Comparison of ENCODE assay signal across 12 cellular contexts in the genomic region with DNA sequence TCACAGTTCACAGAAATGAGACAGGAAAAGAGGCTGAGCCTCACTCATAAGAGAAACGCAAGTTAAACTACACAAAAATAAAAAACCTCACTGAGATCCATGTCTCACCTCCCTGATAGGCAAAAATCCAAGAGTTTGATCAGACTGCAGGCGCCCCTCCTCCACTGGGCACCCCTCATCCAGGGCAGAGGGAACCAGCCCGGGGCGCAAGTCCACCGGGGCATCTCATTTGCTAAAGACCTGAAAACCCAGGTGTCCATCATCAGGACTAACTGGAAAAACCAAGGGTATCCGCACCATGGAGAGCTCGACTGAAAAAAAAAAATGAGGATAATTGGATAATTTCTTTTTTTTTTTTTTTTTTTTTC. TPM values are rescaled to one million over a fixed set of nuclear protein-coding genes. Genes with fewer than 3 reads are reported as not detected.
DNase-seq lines count a peak whose midpoint lies in the region; ATAC-seq, FAIRE-seq and TF ChIP-seq lines count a peak whose summit lies in the region.
"Had no signal": no experiment of that assay in that cellular context is flagged by ENCODE, and none has a peak within 500 bp of the region (broad histone marks: within the 10 kb centered on the region; RNA-seq: fewer than 3 reads in every experiment).

No MANE protein-coding gene starts in this region.

- H3K4ac ChIP-seq in neuronal stem cell (ENCODE audit: low read length): no peak overlapping the region

- FAIRE-seq in GM12891 (lab: Jason Lieb, UNC): no peak
- FAIRE-seq: TTC549 had no signal

- H2BK120ac ChIP-seq in neuronal stem cell (ENCODE audit: low read depth, low read length): no peak overlapping the region

- H3K9ac ChIP-seq in NT2/D1 (ENCODE audit: insufficient read length, low read depth): peak overlapping the region; percentile 70
- no peak overlapping the region for H3K9ac ChIP-seq in neuronal stem cell (ENCODE audit: low read depth, low read length, poor library complexity)

- H3K4me1 Mint-ChIP-seq in CD8-positive, alpha-beta memory T cell: peaks cover 5 to 10% (median 7%) of the 10 kb centered on the region in 3 donors

- H2BK12ac ChIP-seq in neuronal stem cell (ENCODE audit: low read length): no peak overlapping the region

- no peak overlapping the region for H2BK15ac ChIP-seq in neuronal stem cell (ENCODE audit: low read length)

- peaks cover 10% of the 10 kb centered on the region for H3K27me3 ChIP-seq in CD8-positive, alpha-beta memory T cell (ENCODE audit: insufficient read depth, low read length, poor library complexity, severe bottlenecking)
- peaks cover 29% of the 10 kb centered on the region for H3K27me3 ChIP-seq in NT2/D1 (ENCODE audit: insufficient read depth, insufficient read length)
- peaks cover 0 to 33% (median 0%) of the 10 kb centered on the region in 45 donors for H3K27me3 ChIP-seq in dorsolateral prefrontal cortex
- peaks cover 7 to 69% (median 31%) of the 10 kb centered on the region in 3 experiments for H3K27me3 ChIP-seq in neuronal stem cell (ENCODE audit: control insufficient read depth in 3 of 3, insufficient read depth in 3 of 3, low read depth in 1 of 3, low read length in 3 of 3)

- H3K9me3 ChIP-seq in CD8-positive, alpha-beta memory T cell (ENCODE audit: low read length): no peaks in the 10 kb centered on the region
- no peaks in the 10 kb centered on the region for H3K9me3 ChIP-seq in NT2/D1 (ENCODE audit: insufficient read depth, low read length)
- H3K9me3 ChIP-seq in neuronal stem cell (replicated peaks in 1 of 2; ENCODE audit: control insufficient read depth in 2 of 2, insufficient read depth in 1 of 2, low read depth in 1 of 2, low read length in 2 of 2): peaks cover 0 to 2% of the 10 kb centered on the region in 2 donors
- H3K9me3 ChIP-seq: ascending aorta had no signal

- H3K18ac ChIP-seq in neuronal stem cell (ENCODE audit: low read length): no peak overlapping the region

- POLR2A ChIA-PET in CD8-positive, alpha-beta memory T cell (lab: Charles Lee): no interaction called here

- peak overlapping the region; percentile 37 for H3K4me3 ChIP-seq in CD8-positive, alpha-beta memory T cell (ENCODE audit: low read length)
- H3K4me3 ChIP-seq in NT2/D1 (ENCODE audit: insufficient read length, low read depth) (peak overlapping the region; percentile 56), dorsolateral prefrontal cortex (peak overlapping the region in 55 of 59 donors; percentile 24 to 74 (median 61)), neuronal stem cell (ENCODE audit: low read length in 2 of 2) (no peak overlapping the region)

- no peak overlapping the region for H2AK5ac ChIP-seq in neuronal stem cell (ENCODE audit: low read depth, low read length)

- no peak overlapping the region for H3K23ac ChIP-seq in neuronal stem cell (ENCODE audit: low read depth, low read length, poor library complexity)

- no peaks in the 10 kb centered on the region for H3K36me3 ChIP-seq in CD8-positive, alpha-beta memory T cell (ENCODE audit: insufficient read depth, low read length)
- H3K36me3 ChIP-seq in NT2/D1 (ENCODE audit: insufficient read depth, insufficient read length, low read length): no peaks in the 10 kb centered on the region
- H3K36me3 ChIP-seq in neuronal stem cell (replicated peaks in 1 of 2; ENCODE audit: control insufficient read depth in 2 of 2, insufficient read depth in 2 of 2, low read length in 2 of 2): no peaks in the 10 kb centered on the region
- H3K36me3 ChIP-seq: ascending aorta had no signal

- DNase-seq in CD8-positive, alpha-beta memory T cell: peak in 1 of 5 donors; percentile 17
- DNase-seq in NT2/D1 (ENCODE audit: low read depth, low spot score): no peak
- DNase-seq in dorsolateral prefrontal cortex: no peak
- no peak for DNase-seq in neuronal stem cell (ENCODE audit: low spot score)
- no peak for DNase-seq in GM12891 (ENCODE audit: insufficient read length, low spot score)
- no peak for DNase-seq in occipital lobe (lab: John Stamatoyannopoulos, UW)
- DNase-seq: hippocampal formation had no signal

- WGBS in neuronal stem cell (ENCODE audit: extremely low coverage in 2 of 2, insufficient read length in 2 of 2, insufficient replicate concordance in 1 of 2), 2 donors: no CpG with 5 or more reads among the region's 7 CpGs

- peaks cover 0 to 4% (median 0%) of the 10 kb centered on the region in 3 donors for H3K36me3 Mint-ChIP-seq in CD8-positive, alpha-beta memory T cell

- no peaks in the 10 kb centered on the region for H3K9me3 Mint-ChIP-seq in CD8-positive, alpha-beta memory T cell

- TF ChIP-seq CTCF in dorsolateral prefrontal cortex (IDR thresholded peaks at IDR 0.05 in 54 of 56, conservative IDR thresholded peaks at IDR 0.05 in 2 of 56; ENCODE audit: low read depth in 1 of 56, partially characterized antibody in 56 of 56): no peak

- no peak overlapping the region for H4K8ac ChIP-seq in neuronal stem cell (ENCODE audit: low read depth, low read length)

- peak overlapping the region; percentile 6 for H3K27ac ChIP-seq in CD8-positive, alpha-beta memory T cell (ENCODE audit: low read depth, low read length)
- H3K27ac ChIP-seq in dorsolateral prefrontal cortex: peak overlapping the region in 2 of 59 donors; percentile 6 to 34
- no peak overlapping the region for H3K27ac ChIP-seq in neuronal stem cell (replicated peaks; ENCODE audit: low read length)
- H3K27ac ChIP-seq: ascending aorta had no signal

- H3K4me2 ChIP-seq in neuronal stem cell (ENCODE audit: insufficient read depth, low read length, poor library complexity, severe bottlenecking): peak overlapping the region; percentile 100

- CTCF ChIA-PET in CD8-positive, alpha-beta memory T cell (lab: Charles Lee): interaction anchor here (1.1 kb wide), 1 partner anchor 48 kb away, joined by 3 read pairs; no protein-coding TSS in a partner anchor

- no peak overlapping the region for H4K91ac ChIP-seq in neuronal stem cell (ENCODE audit: low read depth, low read length, poor library complexity)

- no peak overlapping the region for H3K14ac ChIP-seq in neuronal stem cell (ENCODE audit: low read length)

- ATAC-seq in HG02885 (IDR thresholded peaks at IDR 0.05; ENCODE audit: poor library complexity, unreplicated experiment) (no peak), GM21529 (IDR thresholded peaks at IDR 0.05; ENCODE audit: unreplicated experiment) (no peak)

- TF ChIP-seq POLR2A in GM12891 (IDR thresholded peaks at IDR 0.05; ENCODE audit: low read depth, low read length): no peak

- peaks cover 9% of the 10 kb centered on the region for H3K4me1 ChIP-seq in CD8-positive, alpha-beta memory T cell (ENCODE audit: insufficient read depth, low read length)
- H3K4me1 ChIP-seq in NT2/D1 (ENCODE audit: insufficient read depth, insufficient read length): peaks cover 4% of the 10 kb centered on the region
- H3K4me1 ChIP-seq in neuronal stem cell (ENCODE audit: control insufficient read depth in 2 of 2, insufficient read depth in 1 of 2, low read depth in 1 of 2, low read length in 2 of 2): peaks cover 4 to 7% of the 10 kb centered on the region in 2 donors

- peaks cover 29 to 42% of the 10 kb centered on the region in 2 donors for H3K27me3 Mint-ChIP-seq in CD8-positive, alpha-beta memory T cell

- intact Hi-C loops in dorsolateral prefrontal cortex (cut with DNase I): no loop called here

- peak overlapping the region; percentile 93 for H2AFZ ChIP-seq in neuronal stem cell (ENCODE audit: low read length)

- H3K4me3 Mint-ChIP-seq in CD8-positive, alpha-beta memory T cell: peak overlapping the region; percentile 71 to 84 (median 81)

- H3K27ac Mint-ChIP-seq in CD8-positive, alpha-beta memory T cell: peak overlapping the region in 1 of 8 donors; percentile 20

- no peak overlapping the region for H2BK5ac ChIP-seq in neuronal stem cell (ENCODE audit: low read length)

- H3K79me1 ChIP-seq in neuronal stem cell (ENCODE audit: low read depth, low read length): no peaks in the 10 kb centered on the region

TF ChIP-seq in GM12891, 5 proteins besides CTCF, POLR2A, EP300 and RAD21:
- TF ChIP-seq POU2F2 (IDR thresholded peaks at IDR 0.05; ENCODE audit: low read depth, low read length) (no peak), PAX5 (IDR thresholded peaks at IDR 0.05; ENCODE audit: insufficient read depth, low read length, severe bottlenecking) (no peak), SPI1 (IDR thresholded peaks at IDR 0.05; ENCODE audit: low read depth, low read length) (no peak)

RNA-seq across cellular contexts. Expression of a gene that starts 2.6 kb away (rescaled TPM):
- not detected for total RNA-seq in CD8-positive, alpha-beta memory T cell
- not detected for polyA plus RNA-seq in CD8-positive, alpha-beta memory T cell
- total RNA-seq in dorsolateral prefrontal cortex: 1 to 10 TPM in 1 of 120 experiments, under 1 TPM in 9, not detected in 110; 0.60 to 1.2 (median 0.74) TPM
- polyA plus RNA-seq in neuronal stem cell (2013, experiment 1 of 2): 0.21 TPM
- 0.32 TPM for polyA plus RNA-seq in neuronal stem cell (2013, experiment 2 of 2)
- not detected for polyA plus RNA-seq in GM12891 (2012; ENCODE audit: low read depth, missing spikeins)
- 0.31 TPM for total RNA-seq in occipital lobe
- total RNA-seq: ascending aorta, pulmonary artery endothelial cell had no signal

RNA-seq across cellular contexts. Expression of a gene that starts 10.8 kb away (rescaled TPM):
- not detected for total RNA-seq in CD8-positive, alpha-beta memory T cell
- not detected for polyA plus RNA-seq in CD8-positive, alpha-beta memory T cell
- 1 to 10 TPM in 15 of 120 experiments, not detected in 105; 1.1 to 2.5 (median 1.4) TPM for total RNA-seq in dorsolateral prefrontal cortex
- not detected for polyA plus RNA-seq in neuronal stem cell (2013, experiment 1 of 2)
- polyA plus RNA-seq in neuronal stem cell (2013, experiment 2 of 2): not detected
- polyA plus RNA-seq in GM12891 (2012; ENCODE audit: low read depth, missing spikeins): not detected
- total RNA-seq in occipital lobe: 15.0 TPM
- total RNA-seq: ascending aorta, pulmonary artery endothelial cell had no signal

RNA-seq across cellular contexts. Expression of a gene that starts 16.5 kb away (rescaled TPM):
- 10 to 100 TPM; 45.2 to 50.7 TPM for total RNA-seq in CD8-positive, alpha-beta memory T cell
- 13.0 TPM for polyA plus RNA-seq in CD8-positive, alpha-beta memory T cell
- total RNA-seq in dorsolateral prefrontal cortex (10 to 100 TPM; 32.5 to 94.6 (median 56.8) TPM), occipital lobe (6.1 TPM)
- polyA plus RNA-seq in neuronal stem cell (2013, experiment 1 of 2): 28.2 TPM
- 28.8 TPM for polyA plus RNA-seq in neuronal stem cell (2013, experiment 2 of 2)
- 19.1 TPM for polyA plus RNA-seq in GM12891 (2012; ENCODE audit: low read depth, missing spikeins)

RNA-seq across cellular contexts. Expression of a gene that starts 17.7 kb away (rescaled TPM):
- not detected for total RNA-seq in CD8-positive, alpha-beta memory T cell
- 5.8 TPM for polyA plus RNA-seq in CD8-positive, alpha-beta memory T cell
- total RNA-seq in dorsolateral prefrontal cortex (1,000 to 10,000 TPM in 3 of 120 experiments, 100 to 1,000 TPM in 80, 10 to 100 TPM in 36, not detected in 1; 13.5 to 1,749 (median 153) TPM), occipital lobe (614 TPM)
- not detected for polyA plus RNA-seq in neuronal stem cell (2013, experiment 1 of 2)
- not detected for polyA plus RNA-seq in neuronal stem cell (2013, experiment 2 of 2)
- not detected for polyA plus RNA-seq in GM12891 (2012; ENCODE audit: low read depth, missing spikeins)
- total RNA-seq: pulmonary artery endothelial cell had no signal

RNA-seq across cellular contexts. Expression of a gene that starts 21.5 kb away (rescaled TPM):
- not detected for total RNA-seq in CD8-positive, alpha-beta memory T cell
- polyA plus RNA-seq in CD8-positive, alpha-beta memory T cell: 1.6 TPM
- 1,000 to 10,000 TPM in 5 of 120 experiments, 100 to 1,000 TPM in 88, 10 to 100 TPM in 27; 16.7 to 2,013 (median 162) TPM for total RNA-seq in dorsolateral prefrontal cortex
- not detected for polyA plus RNA-seq in neuronal stem cell (2013, experiment 1 of 2)
- polyA plus RNA-seq in neuronal stem cell (2013, experiment 2 of 2): not detected
- polyA plus RNA-seq in GM12891 (2012; ENCODE audit: low read depth, missing spikeins): 2.6 TPM
- 270 TPM for total RNA-seq in occipital lobe
- total RNA-seq: pulmonary artery endothelial cell had no signal

Comparison
In these comparisons a context has a peak if more than half of its experiments do, and no peak if none do; other contexts are left out.
1. H3K4me3 ChIP-seq: peak in CD8-positive, alpha-beta memory T cell (single experiment), NT2/D1 (single experiment) and dorsolateral prefrontal cortex (55 of 59); none in neuronal stem cell (0 of 2).